ENCODE assay signal across 1 cellular context in genomic region chr6:107121266-107121665, GRCh38.
TF ChIP-seq lines count a peak whose summit lies in the region.

No MANE protein-coding gene starts in this region.

TF ChIP-seq in K562, 482 proteins besides CTCF, POLR2A, EP300 and RAD21 (continued from another document):
- TF ChIP-seq ZBTB40 (IDR thresholded peaks at IDR 0.05): no peak
- TF ChIP-seq ZBTB40 (CRISPR knock-in tag; IDR thresholded peaks at IDR 0.05): no peak
- TF ChIP-seq ZNF592 (IDR thresholded peaks at IDR 0.05): peak; percentile 77
- TF ChIP-seq CC2D1A (IDR thresholded peaks at IDR 0.05): no peak
- no peak for TF ChIP-seq ZNF354B (CRISPR knock-in tag; IDR thresholded peaks at IDR 0.05)
TF ChIP-seq in K562: peak in this region for 12.
